Comparison of ENCODE assay signal across 11 cellular contexts in genomic region chr5:140554454-140554853, GRCh38. TPM values are rescaled to one million over a fixed set of nuclear protein-coding genes. Genes with fewer than 3 reads are reported as not detected.
DNase-seq lines count a peak whose midpoint lies in the region; ATAC-seq and TF ChIP-seq lines count a peak whose summit lies in the region.
"Had no signal": no experiment of that assay in that cellular context is flagged by ENCODE, and none has a peak within 500 bp of the region (broad histone marks: within the 10 kb centered on the region; RNA-seq: fewer than 3 reads in every experiment).

No MANE protein-coding gene starts in this region.

- H3K27me3 ChIP-seq in adrenal gland, result no peaks in the 10 kb centered on the region
- no peaks in the 10 kb centered on the region for H3K27me3 ChIP-seq in neutrophil
- H3K27me3 ChIP-seq: hepatocyte had no signal

- peak overlapping the region; percentile 34 for H3K27ac Mint-ChIP-seq in Calu3 (ENCODE audit: unreplicated experiment)

- peaks cover 73% of the 10 kb centered on the region for H3K36me3 Mint-ChIP-seq in Calu3 (ENCODE audit: insufficient read depth, unreplicated experiment)

- intact Hi-C loops in Calu3 (cut with micrococcal nuclease; ENCODE audit: unreplicated experiment), result loop anchor here (10.0 kb wide), 1 partner anchor 160 kb away; no protein-coding TSS in a partner anchor
- intact Hi-C loops in adrenal gland (cut with DNase I), result no loop called here

- H3K9me3 Mint-ChIP-seq in Calu3 (ENCODE audit: low read depth, unreplicated experiment), result no peaks in the 10 kb centered on the region

- H3K36me3 ChIP-seq in adrenal gland (replicated peaks in 1 of 2), result peaks cover 0 to 28% of the 10 kb centered on the region in 2 donors
- peaks cover 28% of the 10 kb centered on the region for H3K36me3 ChIP-seq in neutrophil

- H3K9me3 ChIP-seq in adrenal gland (replicated peaks in 1 of 3) (no peaks in the 10 kb centered on the region), neutrophil (no peaks in the 10 kb centered on the region)

- BruUV-seq in Calu3 (replicated peaks; lab: Mats Ljungman, UMichigan), result no TSS peak

- TF ChIP-seq POLR2A in adrenal gland (IDR thresholded peaks at IDR 0.05), result peak in 1 of 2 donors; percentile 44

- no peak for TF ChIP-seq CTCF in Calu3 (IDR thresholded peaks at IDR 0.05; ENCODE audit: unreplicated experiment)
- no peak for TF ChIP-seq CTCF in adrenal gland (IDR thresholded peaks at IDR 0.05)
- TF ChIP-seq CTCF in neutrophil (IDR thresholded peaks at IDR 0.05), result no peak

- 40 to 51% (median 47%) methylated on average over 2 of the region's 2 CpGs for WGBS in adrenal gland, 4 donors

- CTCF ChIA-PET in Calu3 (lab: Charles Lee), result interaction anchor here (0.6 kb wide), 1 partner anchor 963 kb away, joined by 3 read pairs; no protein-coding TSS in a partner anchor

- H3K4me1 Mint-ChIP-seq in Calu3 (ENCODE audit: low read depth, unreplicated experiment), result peaks cover 52% of the 10 kb centered on the region

- peak overlapping the region in 4 of 5 donors; percentile 45 to 95 (median 94) for H3K27ac ChIP-seq in adrenal gland
- H3K27ac ChIP-seq in neutrophil, result peak overlapping the region; percentile 97

- DNase-seq in Calu3, result no peak
- DNase-seq in M059J (ENCODE audit: low read depth), result peak; percentile 26
- DNase-seq in adrenal gland, result no peak
- DNase-seq in HPDE6-E6E7 (ENCODE audit: extremely low spot score), result no peak
- no peak for DNase-seq in foreskin melanocyte
- DNase-seq: NCI-H2171 treated with DMSO at 0.1 percent for 48 hours, nucleus accumbens, T1000 had no signal

- no peak overlapping the region for H3K4me3 Mint-ChIP-seq in Calu3 (ENCODE audit: low read depth, unreplicated experiment)

- H3K4me3 ChIP-seq in adrenal gland (no peak overlapping the region), neutrophil (ENCODE audit: low read depth in 1 of 2, low read length in 1 of 2) (peak overlapping the region; percentile 4 to 28)
- H3K4me3 ChIP-seq: hepatocyte had no signal

- H3K4me1 ChIP-seq in adrenal gland (replicated peaks in 1 of 2) (peaks cover 24 to 53% of the 10 kb centered on the region in 2 donors), neutrophil (ENCODE audit: control insufficient read depth in 1 of 2, insufficient read depth in 1 of 2, low read depth in 1 of 2, low read length in 1 of 2) (peaks cover 59 to 61% of the 10 kb centered on the region in 2 experiments)

- no peaks in the 10 kb centered on the region for H3K27me3 Mint-ChIP-seq in Calu3 (ENCODE audit: unreplicated experiment)

- ATAC-seq in GM19035 (IDR thresholded peaks at IDR 0.05; ENCODE audit: unreplicated experiment), result no peak

RNA-seq across cellular contexts. Expression of gene SRA1, which starts 2.8 kb away (rescaled TPM):
- total RNA-seq in Calu3 (2022), result 29.5 and 33.0 TPM in 2 replicates
- total RNA-seq in M059J (2014; rRNA removed; shearing (Covaris generic)), result 48.5 and 55.9 TPM in 2 replicates
- 100 to 1,000 TPM in 1 of 8 donors, 10 to 100 TPM in 7; 31.3 to 156 (median 45.0) TPM for total RNA-seq in adrenal gland
- 100 to 1,000 TPM in 2 of 3 donors, 10 to 100 TPM in 1; 96.3 to 115 (median 101) TPM for polyA plus RNA-seq in adrenal gland

RNA-seq across cellular contexts. Expression of gene EIF4EBP3, which starts 7.0 kb away (rescaled TPM):
- total RNA-seq in Calu3 (2022) (14.1 and 18.8 TPM in 2 replicates), adrenal gland (10 to 100 TPM in 7 of 8 donors, 1 to 10 TPM in 1; 7.3 to 80.5 (median 40.7) TPM)
- not detected in 2 replicates for total RNA-seq in M059J (2014; rRNA removed; shearing (Covaris generic))
- 100 to 1,000 TPM in 2 of 3 donors, 1 to 10 TPM in 1; 7.9 to 158 (median 121) TPM for polyA plus RNA-seq in adrenal gland

RNA-seq across cellular contexts. Expression of gene APBB3, which starts 9.9 kb away (rescaled TPM):
- total RNA-seq in Calu3 (2022) (15.1 and 15.7 TPM in 2 replicates), adrenal gland (10 to 100 TPM; 14.0 to 61.2 (median 36.1) TPM)
- total RNA-seq in M059J (2014; rRNA removed; shearing (Covaris generic)), result 0.54 and 3.4 TPM in 2 replicates
- 100 to 1,000 TPM in 2 of 3 donors, 10 to 100 TPM in 1; 25.6 to 163 (median 142) TPM for polyA plus RNA-seq in adrenal gland

RNA-seq across cellular contexts. Expression of gene SLC35A4, which starts 10.2 kb away (rescaled TPM):
- total RNA-seq in Calu3 (2022) (80.6 and 93.6 TPM in 2 replicates), adrenal gland (100 to 1,000 TPM in 3 of 8 donors, 10 to 100 TPM in 5; 73.8 to 133 (median 90.2) TPM)
- 29.4 and 33.5 TPM in 2 replicates for total RNA-seq in M059J (2014; rRNA removed; shearing (Covaris generic))
- 100 to 1,000 TPM in 1 of 3 donors, 10 to 100 TPM in 2; 42.1 to 135 (median 45.0) TPM for polyA plus RNA-seq in adrenal gland

Comparison
In these comparisons a context has a peak if more than half of its experiments do, and no peak if none do; other contexts are left out.
1. H3K4me3 ChIP-seq: peak in neutrophil (2 of 2); none in adrenal gland (0 of 4).